Comparison of ENCODE assay signal across 1 cellular context in genomic region chr9:73079326-73079725, GRCh38.
TF ChIP-seq lines count a peak whose summit lies in the region.

No MANE protein-coding gene starts in this region.

TF ChIP-seq in GM12878, 131 proteins besides CTCF, POLR2A, EP300 and RAD21:
- TF ChIP-seq USF2 (IDR thresholded peaks at IDR 0.05; ENCODE audit: borderline replicate concordance, low read depth, low read length) (no peak), SUPT20H (IDR thresholded peaks at IDR 0.05; ENCODE audit: borderline replicate concordance, control insufficient read depth, low read depth, low read length) (no peak)
